In genomic region chr6:147202516-147203310, GRCh38 we compare ENCODE assay signal across 8 cellular contexts.
DNase-seq lines count a peak whose midpoint lies in the region; ATAC-seq, FAIRE-seq and TF ChIP-seq lines count a peak whose summit lies in the region.

No MANE protein-coding gene starts in this region.

- TF ChIP-seq CTCF in AG09309 (IDR thresholded peaks at IDR 0.05; ENCODE audit: control insufficient read depth, insufficient read depth, low read depth, low read length, missing control alignments) = no peak

- peak overlapping the region; percentile 100 for H3K4me3 ChIP-seq in AG09309 (ENCODE audit: control insufficient read depth, low read depth, low read length)

- in situ Hi-C loops in GM18951 (cut with MboI; ENCODE audit: low sequenced_read_pairs, unreplicated experiment) = no loop called here

- H3K27me3 Mint-ChIP-seq in central memory CD8-positive, alpha-beta T cell = no peaks in the 10 kb centered on the region

- FAIRE-seq in islet of Langerhans (lab: Jason Lieb, UNC) = peak; percentile 99

- no peaks in the 10 kb centered on the region for H3K9me3 Mint-ChIP-seq in central memory CD8-positive, alpha-beta T cell

- H3K27ac Mint-ChIP-seq in central memory CD8-positive, alpha-beta T cell (ENCODE audit: low read depth) = peak overlapping the region; percentile 97

- H3K36me3 Mint-ChIP-seq in central memory CD8-positive, alpha-beta T cell (ENCODE audit: insufficient read depth) = peaks cover 24% of the 10 kb centered on the region

- peak overlapping the region; percentile 91 for H3K4me3 Mint-ChIP-seq in central memory CD8-positive, alpha-beta T cell

- TF ChIP-seq POLR2A in GM18951 (IDR thresholded peaks at IDR 0.05; ENCODE audit: extremely low read depth, insufficient read depth, insufficient read length) = peak; percentile 73

- ATAC-seq in HG03196 (IDR thresholded peaks at IDR 0.05; ENCODE audit: unreplicated experiment) = peak; percentile 79
- peak; percentile 82 for ATAC-seq in central memory CD8-positive, alpha-beta T cell (replicated peaks; ENCODE audit: extremely low read depth, poor library complexity, severe bottlenecking)

- DNase-seq in AG09309 (ENCODE audit: low read depth) (peak; percentile 93), NCI-H345 treated with DMSO at 0.1 percent for 48 hours (lab: John Stamatoyannopoulos, UW; ENCODE audit: unreplicated experiment) (peak; percentile 96)
- peak; percentile 71 for DNase-seq in activated CD4-positive, CD25-positive, alpha-beta regulatory T cell treated with anti-CD3 and anti-CD28 coated beads, Interleukin-2, amount 50 U/mL, for 16 hours (ENCODE audit: low read depth, low spot score)
- DNase-seq in central memory CD8-positive, alpha-beta T cell (ENCODE audit: low spot score in 2 of 2) = peak; percentile 46 to 78
- peak; percentile 62 for DNase-seq in stimulated activated CD4-positive, alpha-beta T cell treated with anti-CD3 and anti-CD28 coated beads, Interleukin-12 subunit alpha, Interleukin-12 subunit beta, amount 100 ng/mL, for 4 hours

- H3K4me1 Mint-ChIP-seq in central memory CD8-positive, alpha-beta T cell = peaks cover 38% of the 10 kb centered on the region

Comparison
In these comparisons a context has a peak if more than half of its experiments do, and no peak if none do; other contexts are left out.
1. Peak in every context shown above with its lines: DNase-seq, ATAC-seq and H3K4me3 ChIP-seq.